Comparison of ENCODE assay signal across 13 cellular contexts in genomic region chr4:124973716-124974115, GRCh38.
DNase-seq lines count a peak whose midpoint lies in the region; ATAC-seq and TF ChIP-seq lines count a peak whose summit lies in the region.
"Had no signal": no experiment of that assay in that cellular context is flagged by ENCODE, and none has a peak within 500 bp of the region (broad histone marks: within the 10 kb centered on the region; RNA-seq: fewer than 3 reads in every experiment).

No MANE protein-coding gene starts in this region.

- DNase-seq in GM23338 (ENCODE audit: low spot score) (no peak), HT-29 (ENCODE audit: low spot score) (peak; percentile 22), mammary epithelial cell (no peak), SK-N-DZ (ENCODE audit: low spot score) (no peak), KBM-7 (no peak)
- DNase-seq: BE2C; CD4-positive, alpha-beta memory T cell; DMS153; DMS79 treated with DMSO at 0.1 percent for 48 hours; EL had no signal

- H3K27ac Mint-ChIP-seq in GM23338 (no peak overlapping the region), nephron (peak overlapping the region in 2 of 3 experiments; percentile 1 to 47)
- H3K27ac Mint-ChIP-seq: CD4-positive, alpha-beta memory T cell had no signal

- CTCF ChIA-PET in mammary epithelial cell (lab: Charles Lee; ENCODE audit: low non-redundant PET) = interaction anchor here (0.6 kb wide), 1 partner anchor 1567 kb away, joined by 3 read pairs; no protein-coding TSS in a partner anchor

- in situ Hi-C loops in mammary epithelial cell (cut with MboI; ENCODE audit: low sequenced_read_pairs in 2 of 2) (no loop called here), KBM-7 (cut with MboI; ENCODE audit: low pct_unique_long_range_greater_than_20kb, low sequenced_read_pairs) (no loop called here)

- ATAC-seq in GM23338 = no peak
- no peak for ATAC-seq in HG03097 (IDR thresholded peaks at IDR 0.05; ENCODE audit: low FRiP score, unreplicated experiment)

- intact Hi-C loops in mammary epithelial cell (cut with micrococcal nuclease) = no loop called here

- H3K36me3 ChIP-seq in GM23338 (ENCODE audit: insufficient read depth) (no peaks in the 10 kb centered on the region), mammary epithelial cell (ENCODE audit: insufficient read depth, low read length) (no peaks in the 10 kb centered on the region)
- H3K36me3 ChIP-seq: BE2C had no signal

- dilution Hi-C loops in mammary epithelial cell (cut with HindIII; ENCODE audit: low sequenced_read_pairs) = no loop called here

- TF ChIP-seq CTCF in GM23338 (conservative IDR thresholded peaks at IDR 0.05; ENCODE audit: low read depth in 2 of 2) (no peak), mammary epithelial cell (conservative IDR thresholded peaks at IDR 0.05 in 1 of 2, IDR thresholded peaks at IDR 0.05 in 1 of 2; ENCODE audit: extremely low read depth in 1 of 2, insufficient read depth in 1 of 2, low read depth in 1 of 2, low read length in 2 of 2) (no peak), nephron (IDR thresholded peaks at IDR 0.05; ENCODE audit: unreplicated experiment in 3 of 3) (no peak)

- BruUV-seq in mammary epithelial cell (replicated peaks; lab: Mats Ljungman, UMichigan) = no TSS peak

- H3K36me3 Mint-ChIP-seq in GM23338 (ENCODE audit: low read depth) (no peaks in the 10 kb centered on the region), nephron (ENCODE audit: low read depth) (no peaks in the 10 kb centered on the region)
- H3K36me3 Mint-ChIP-seq: CD4-positive, alpha-beta memory T cell had no signal

- H3K4me2 ChIP-seq in GM23338 (no peak overlapping the region), mammary epithelial cell (ENCODE audit: insufficient read depth, low read depth, low read length) (peak overlapping the region; percentile 26)

- no peak overlapping the region for H3K27ac ChIP-seq in GM23338 (ENCODE audit: low read depth)
- no peak overlapping the region for H3K27ac ChIP-seq in mammary epithelial cell (ENCODE audit: insufficient read depth, low read depth, low read length)
- H3K27ac ChIP-seq: C4-2B had no signal

- no peak overlapping the region for H3K9ac ChIP-seq in mammary epithelial cell (ENCODE audit: insufficient read depth, low read length)

- H4K20me1 ChIP-seq in GM23338 (replicated peaks; ENCODE audit: insufficient read depth) = no peaks in the 10 kb centered on the region
- no peaks in the 10 kb centered on the region for H4K20me1 ChIP-seq in mammary epithelial cell (ENCODE audit: insufficient read depth, low read length)

- no peaks in the 10 kb centered on the region for H3K27me3 ChIP-seq in GM23338 (ENCODE audit: insufficient read depth)
- no peaks in the 10 kb centered on the region for H3K27me3 ChIP-seq in mammary epithelial cell (ENCODE audit: insufficient read depth, low read length)
- H3K27me3 ChIP-seq: BE2C had no signal

- no peaks in the 10 kb centered on the region for H3F3A ChIP-seq in GM23338 (replicated peaks; ENCODE audit: low read depth)

- no peaks in the 10 kb centered on the region for H3K27me3 Mint-ChIP-seq in GM23338 (ENCODE audit: insufficient read depth, low read depth, poor library complexity)
- H3K27me3 Mint-ChIP-seq in nephron (ENCODE audit: low read depth) = no peaks in the 10 kb centered on the region
- H3K27me3 Mint-ChIP-seq: CD4-positive, alpha-beta memory T cell had no signal

- WGBS in mammary epithelial cell (ENCODE audit: low coverage, missing lambda C conversion rate) = 89% methylated on average over 1 of the region's 1 CpG

- no peaks in the 10 kb centered on the region for H3K9me3 ChIP-seq in mammary epithelial cell (replicated peaks; ENCODE audit: insufficient read depth, low read length)
- H3K9me3 ChIP-seq: BE2C had no signal

- H3K4me1 ChIP-seq in GM23338 (ENCODE audit: insufficient read depth) (no peaks in the 10 kb centered on the region), mammary epithelial cell (ENCODE audit: insufficient read depth, low read length) (peaks cover 14% of the 10 kb centered on the region)
- H3K4me1 ChIP-seq: BE2C had no signal

- H3K4me1 Mint-ChIP-seq in GM23338 (peaks cover 4% of the 10 kb centered on the region; the same call in 2 of the 3 replicates), nephron (peaks cover 14% of the 10 kb centered on the region)
- H3K4me1 Mint-ChIP-seq: CD4-positive, alpha-beta memory T cell had no signal

- no peaks in the 10 kb centered on the region for H3K79me2 ChIP-seq in GM23338 (replicated peaks; ENCODE audit: insufficient read depth)
- H3K79me2 ChIP-seq in mammary epithelial cell (ENCODE audit: insufficient read depth, low read length) = no peaks in the 10 kb centered on the region

- H3K9me2 ChIP-seq in GM23338 (ENCODE audit: insufficient read depth) = no peaks in the 10 kb centered on the region

- no peak overlapping the region for H3K4me3 ChIP-seq in GM23338
- no peak overlapping the region for H3K4me3 ChIP-seq in mammary epithelial cell (replicated peaks in 1 of 3; ENCODE audit: insufficient read depth in 1 of 3, low read depth in 2 of 3, low read length in 3 of 3)

- H3K4me3 Mint-ChIP-seq in GM23338 (no peak overlapping the region), nephron (no peak overlapping the region)
- H3K4me3 Mint-ChIP-seq: CD4-positive, alpha-beta memory T cell had no signal

- peak overlapping the region; percentile 1; the same call in 1 of the 2 replicates for H2AFZ ChIP-seq in GM23338
- no peak overlapping the region for H2AFZ ChIP-seq in mammary epithelial cell (ENCODE audit: low read depth, low read length)

- H3K9me3 Mint-ChIP-seq in GM23338 = no peaks in the 10 kb centered on the region
- no peaks in the 10 kb centered on the region for H3K9me3 Mint-ChIP-seq in nephron

TF ChIP-seq in GM23338, 12 proteins besides CTCF, POLR2A, EP300 and RAD21 (continues in another document):
- TF ChIP-seq REST (IDR thresholded peaks at IDR 0.05; ENCODE audit: unreplicated experiment) (no peak), POLR2AphosphoS5 (IDR thresholded peaks at IDR 0.05; ENCODE audit: low read depth) (no peak), ETS1 (IDR thresholded peaks at IDR 0.05) (no peak), NANOG (IDR thresholded peaks at IDR 0.05; ENCODE audit: borderline replicate concordance) (no peak), JUNB (IDR thresholded peaks at IDR 0.05; ENCODE audit: unreplicated experiment) (no peak), EZH2 (IDR thresholded peaks at IDR 0.05; ENCODE audit: low read depth, unreplicated experiment) (no peak)
